In the genomic region with DNA sequence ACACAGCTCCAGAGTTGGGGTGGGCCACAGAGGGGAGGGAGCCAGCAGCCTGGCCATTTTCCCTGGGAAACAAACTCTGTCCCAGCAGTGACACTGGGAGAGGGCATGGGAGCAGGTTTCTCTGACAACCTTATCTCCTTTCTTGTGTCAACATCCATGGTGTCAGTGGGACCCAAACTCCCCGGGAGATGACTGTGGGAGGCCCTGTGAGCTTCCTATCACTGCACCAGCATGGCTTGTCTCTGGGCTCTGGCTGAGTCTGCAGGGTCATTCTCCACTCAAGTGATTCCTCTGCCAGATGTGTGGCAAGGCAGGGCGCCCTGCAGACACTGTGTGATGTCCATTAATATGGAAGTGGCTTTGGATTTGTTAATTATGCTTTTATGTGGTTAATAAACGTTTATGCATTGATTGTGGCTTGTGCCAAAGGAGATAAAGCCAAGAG, we compare ENCODE assay signal across 23 cellular contexts. TPM values are rescaled to one million over a fixed set of nuclear protein-coding genes. Genes with fewer than 3 reads are reported as not detected.
DNase-seq lines count a peak whose midpoint lies in the region; ATAC-seq and TF ChIP-seq lines count a peak whose summit lies in the region.
"Had no signal": no experiment of that assay in that cellular context is flagged by ENCODE, and none has a peak within 500 bp of the region (broad histone marks: within the 10 kb centered on the region; RNA-seq: fewer than 3 reads in every experiment).

No MANE protein-coding gene starts in this region.

- ATAC-seq in right cardiac atrium (no peak), lower lobe of right lung (no peak), aorta (ENCODE audit: low FRiP score) (no peak), HG03354 (IDR thresholded peaks at IDR 0.05; ENCODE audit: poor library complexity, severe bottlenecking, unreplicated experiment) (no peak), HG03457 (IDR thresholded peaks at IDR 0.05; ENCODE audit: unreplicated experiment) (no peak)
- ATAC-seq: T-helper 17 cell had no signal

- H3K9me3 ChIP-seq in right cardiac atrium (ENCODE audit: control insufficient read depth, low read length) (no peaks in the 10 kb centered on the region), lower lobe of right lung (no peaks in the 10 kb centered on the region), aorta (ENCODE audit: control insufficient read depth, low read length) (no peaks in the 10 kb centered on the region)
- H3K9me3 ChIP-seq: MG63 had no signal

- 27% methylated on average over 3 of the region's 3 CpGs for WGBS in right cardiac atrium
- 37 to 41% methylated on average over 3 of the region's 3 CpGs for WGBS in aorta, 2 donors

- H3K4me3 ChIP-seq in right cardiac atrium (ENCODE audit: low read length): no peak overlapping the region
- H3K4me3 ChIP-seq in lower lobe of right lung: no peak overlapping the region
- no peak overlapping the region for H3K4me3 ChIP-seq in aorta (ENCODE audit: low read length in 2 of 2)
- H3K4me3 ChIP-seq: MG63 had no signal

- H3K27me3 ChIP-seq in right cardiac atrium (ENCODE audit: control insufficient read depth, insufficient read depth) (no peaks in the 10 kb centered on the region), lower lobe of right lung (ENCODE audit: low read depth) (peaks cover 52% of the 10 kb centered on the region), aorta (ENCODE audit: control insufficient read depth in 1 of 2, insufficient read depth in 2 of 2, low read length in 1 of 2) (no peaks in the 10 kb centered on the region)
- H3K27me3 ChIP-seq: MG63 had no signal

- DNase-seq in right cardiac atrium (peak in 2 of 3 donors; percentile 2 to 16), cardiac septum (ENCODE audit: low spot score) (no peak), NCI-H146 treated with DMSO at 0.1 percent for 48 hours (lab: John Stamatoyannopoulos, UW; ENCODE audit: unreplicated experiment) (peak; percentile 66), lower lobe of right lung (peak; percentile 21), aorta (peak; percentile 25 to 50), HT-29 (ENCODE audit: low spot score) (no peak)
- DNase-seq: DMS 273 treated with DMSO at 0.1 percent for 48 hours, GOT3, Karpas-422, NCI-H1048, NCI-H1694, NCI-H2227 treated with DMSO at 0.1 percent for 48 hours, NCI-H82, T-helper 17 cell had no signal

- H3K36me3 ChIP-seq in lower lobe of right lung (no peaks in the 10 kb centered on the region), aorta (ENCODE audit: control insufficient read depth in 1 of 2, insufficient read depth in 2 of 2, low read length in 1 of 2) (no peaks in the 10 kb centered on the region)
- H3K36me3 ChIP-seq: MG63 had no signal

- peaks cover 2% of the 10 kb centered on the region for H3K4me1 ChIP-seq in right cardiac atrium (ENCODE audit: control insufficient read depth, insufficient read depth, low read length)
- H3K4me1 ChIP-seq in lower lobe of right lung: no peaks in the 10 kb centered on the region
- H3K4me1 ChIP-seq in aorta (ENCODE audit: control insufficient read depth in 1 of 2, insufficient read depth in 2 of 2, low read length in 2 of 2): no peaks in the 10 kb centered on the region

- H3K27ac ChIP-seq in right cardiac atrium (ENCODE audit: low read length): no peak overlapping the region
- no peak overlapping the region for H3K27ac ChIP-seq in lower lobe of right lung
- H3K27ac ChIP-seq in aorta (ENCODE audit: low read depth in 1 of 2, low read length in 2 of 2): no peak overlapping the region
- H3K27ac ChIP-seq: C4-2B, HL-60, RWPE1 had no signal

- TF ChIP-seq CTCF in lower lobe of right lung (IDR thresholded peaks at IDR 0.05): no peak

- intact Hi-C loops in right cardiac atrium (cut with DNase I): no loop called here
- intact Hi-C loops in cardiac septum (cut with DNase I): no loop called here
- intact Hi-C loops in lower lobe of right lung (cut with DNase I): no loop called here
- intact Hi-C loops in aorta (cut with DNase I): no loop called here

RNA-seq across cellular contexts. Expression of a gene that starts 10.1 kb away (rescaled TPM):
- total RNA-seq in right cardiac atrium (not detected), cardiac septum (not detected), lower lobe of right lung (not detected), aorta (not detected)
- polyA plus RNA-seq in right cardiac atrium (not detected), aorta (not detected)
- total RNA-seq in HT-29 (2014; rRNA removed; shearing (Covaris generic)): not detected in 2 replicates
- total RNA-seq: A673, PC-3, T-helper 17 cell had no signal
- polyA plus RNA-seq: IgD-negative memory B cell had no signal

Comparison
In these comparisons a context has a peak if more than half of its experiments do, and no peak if none do; other contexts are left out.
1. DNase-seq: peak in right cardiac atrium (2 of 3), NCI-H146 treated with DMSO at 0.1 percent for 48 hours (single experiment), lower lobe of right lung (single experiment) and aorta (2 of 2); none in cardiac septum (single experiment) and HT-29 (single experiment).